In genomic region chr11:116913000-116913399, GRCh38 we compare ENCODE assay signal across 1 cellular context.
TF ChIP-seq lines count a peak whose summit lies in the region.

No MANE protein-coding gene starts in this region.

TF ChIP-seq in IMR-90, 13 proteins besides CTCF, POLR2A, EP300 and RAD21:
- TF ChIP-seq ELK1 (IDR thresholded peaks at IDR 0.05; ENCODE audit: borderline replicate concordance, low read depth, low read length) (no peak), USF2 (IDR thresholded peaks at IDR 0.05; ENCODE audit: low read depth, low read length) (no peak), MAZ (IDR thresholded peaks at IDR 0.05; ENCODE audit: borderline replicate concordance, low read depth, low read length) (no peak), CEBPB (IDR thresholded peaks at IDR 0.05; ENCODE audit: low read depth, low read length) (peak; percentile 56; the same call in 1 of the 2 replicates), NFE2L2 (IDR thresholded peaks at IDR 0.05; ENCODE audit: low read depth, low read length) (no peak), CHD1 (IDR thresholded peaks at IDR 0.05; ENCODE audit: low read depth, low read length) (no peak), RCOR1 (IDR thresholded peaks at IDR 0.05; ENCODE audit: insufficient replicate concordance, low read length) (no peak), MAFK (IDR thresholded peaks at IDR 0.05; ENCODE audit: low read depth, low read length) (no peak; the same call in 1 of the 2 replicates), FOS (IDR thresholded peaks at IDR 0.05; ENCODE audit: low read depth, low read length) (peak; percentile 10; the same call in 1 of the 2 replicates)
